19 cellular contexts compared by ENCODE assay signal in the genomic region with DNA sequence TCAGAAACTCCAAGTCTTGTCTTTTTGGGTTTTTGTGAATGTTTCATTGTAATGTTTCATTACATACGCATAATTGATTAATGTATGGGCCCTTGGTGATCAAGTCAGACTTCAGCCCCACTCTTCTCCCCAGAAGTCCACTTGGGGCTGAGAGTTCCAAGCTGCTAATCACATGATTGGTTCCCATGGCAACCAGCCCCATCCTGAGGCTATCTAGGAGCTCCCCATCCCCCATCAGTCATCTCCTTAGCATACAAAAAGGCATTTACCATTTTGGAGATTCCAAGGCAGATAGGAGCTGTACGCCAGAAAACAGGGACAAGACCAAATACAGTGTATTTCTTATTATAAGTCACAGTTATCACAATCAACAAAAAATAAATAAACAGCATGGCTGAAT. TPM values are rescaled to one million over a fixed set of nuclear protein-coding genes. Genes with fewer than 3 reads are reported as not detected.
"Had no signal": no experiment of that assay in that cellular context is flagged by ENCODE, and none has a peak within 500 bp of the region (broad histone marks: within the 10 kb centered on the region; RNA-seq: fewer than 3 reads in every experiment).

No MANE protein-coding gene starts in this region.

- H3K4me3 ChIP-seq: esophagus squamous epithelium, left lung, pancreas, upper lobe of right lung had no signal

- DNase-seq: activated CD4-positive, alpha-beta T cell treated with anti-CD3 and anti-CD28 coated beads, Interleukin-2, amount 50 U/mL, for 4 hours; activated naive CD4-positive, alpha-beta T cell treated with Interleukin-2 at 50 U/mL for 16 hours; activated T-cell treated with anti-CD3 and anti-CD28 coated beads for 4 hours; aorta; cortex of kidney; effector CD8-positive, alpha-beta T cell; esophagus squamous epithelium; islet precursor cell; left lung; mammary epithelial cell; naive B cell; pancreas; stimulated activated naive CD8-positive, alpha-beta T cell treated with anti-CD3 and anti-CD28 coated beads, Interleukin-15, amount 100 ng/mL, for 72 hours; upper lobe of right lung had no signal

- H3K27me3 Mint-ChIP-seq: naive B cell; stimulated activated naive CD8-positive, alpha-beta T cell treated with anti-CD3 and anti-CD28 coated beads, Interleukin-15, amount 100 ng/mL, for 72 hours had no signal

- H3K36me3 ChIP-seq: esophagus squamous epithelium, left lung, pancreas, upper lobe of right lung had no signal

- H3K9me3 Mint-ChIP-seq: naive B cell; stimulated activated naive CD8-positive, alpha-beta T cell treated with anti-CD3 and anti-CD28 coated beads, Interleukin-15, amount 100 ng/mL, for 72 hours; T-helper 2 cell treated with Interferon-gamma antibody and Interleukin-4, amounts not matched to agents 5 μg/mL and 100 μg/mL, for 36 hours had no signal

- H3K36me3 Mint-ChIP-seq: naive B cell had no signal

- H3K4me1 Mint-ChIP-seq: stimulated activated naive CD8-positive, alpha-beta T cell treated with anti-CD3 and anti-CD28 coated beads, Interleukin-15, amount 100 ng/mL, for 72 hours had no signal

- FAIRE-seq: endothelial cell of umbilical vein, pancreas had no signal

- ATAC-seq: activated CD4-positive, CD25-positive, alpha-beta regulatory T cell treated with anti-CD3 and anti-CD28 coated beads, Interleukin-2, amount 50 U/mL, for 24 hours; left lung; pancreas; sciatic nerve; stimulated activated naive CD8-positive, alpha-beta T cell treated with anti-CD3 and anti-CD28 coated beads, Interleukin-15, amount 100 ng/mL, for 72 hours; upper lobe of right lung had no signal

- H3K27ac Mint-ChIP-seq: stimulated activated naive CD8-positive, alpha-beta T cell treated with anti-CD3 and anti-CD28 coated beads, Interleukin-15, amount 100 ng/mL, for 72 hours; T-helper 2 cell treated with Interferon-gamma antibody and Interleukin-4, amounts not matched to agents 5 μg/mL and 100 μg/mL, for 36 hours had no signal

- H3K27ac ChIP-seq: esophagus squamous epithelium, left lung, pancreas, upper lobe of right lung had no signal

- H3K9me3 ChIP-seq: esophagus squamous epithelium, left lung, pancreas, upper lobe of right lung had no signal

- H3K4me1 ChIP-seq: upper lobe of right lung had no signal

- H3K27me3 ChIP-seq: esophagus squamous epithelium, left lung, pancreas, upper lobe of right lung had no signal

- H3K4me3 Mint-ChIP-seq: naive B cell; stimulated activated naive CD8-positive, alpha-beta T cell treated with anti-CD3 and anti-CD28 coated beads, Interleukin-15, amount 100 ng/mL, for 72 hours; T-helper 2 cell treated with Interferon-gamma antibody and Interleukin-4, amounts not matched to agents 5 μg/mL and 100 μg/mL, for 36 hours had no signal

RNA-seq across cellular contexts. Expression of a gene that starts 22.9 kb away (rescaled TPM):
- total RNA-seq: endothelial cell of umbilical vein, fibroblast of villous mesenchyme had no signal
- polyA plus RNA-seq: endothelial cell of umbilical vein had no signal
